28 cellular contexts compared by ENCODE assay signal in the genomic region with DNA sequence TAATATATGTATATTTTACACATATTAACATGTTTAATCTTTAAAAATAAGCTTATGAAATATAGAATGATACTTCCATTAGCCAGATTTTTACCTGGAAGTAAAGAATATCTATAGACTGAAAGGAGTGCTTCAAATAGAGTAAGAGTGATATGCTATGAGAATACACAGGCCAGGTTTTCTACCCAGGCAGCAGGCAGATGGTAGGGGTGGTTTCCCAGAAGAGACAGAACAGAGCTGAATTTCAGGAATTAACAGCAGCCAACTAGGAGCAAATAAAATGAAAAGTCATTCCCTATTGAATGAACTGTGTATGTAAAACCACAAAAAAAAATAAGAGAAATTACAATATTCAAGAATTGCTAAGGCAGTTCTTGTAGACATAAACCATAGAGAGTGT.
"Had no signal": no experiment of that assay in that cellular context is flagged by ENCODE, and none has a peak within 500 bp of the region (broad histone marks: within the 10 kb centered on the region; RNA-seq: fewer than 3 reads in every experiment).

No MANE protein-coding gene starts in this region.

- H3K9me3 ChIP-seq: ascending aorta, SJSA1, SK-N-SH had no signal

- H3K27me3 ChIP-seq: ascending aorta, cardiac muscle cell, SJSA1 had no signal

- H3K4me1 ChIP-seq: ascending aorta, SJSA1 had no signal

- H3K4me3 ChIP-seq: ascending aorta, cardiac muscle cell, SJSA1 had no signal

- H3K27ac ChIP-seq: ascending aorta, cardiac muscle cell, SJSA1 had no signal

- H3K4me3 Mint-ChIP-seq: activated CD4-positive, alpha-beta T cell treated with anti-CD3 and anti-CD28 coated beads, Interleukin-2, amount 10 ng/mL, durations not matched to agents 24 days and 14 days; activated CD8-positive, alpha-beta T cell treated with anti-CD3 and anti-CD28 coated beads for 36 hours; activated naive CD4-positive, alpha-beta T cell treated with anti-CD3 and anti-CD28 coated beads, Interleukin-2, amount 50 U/mL, for 24 hours; activated naive CD8-positive, alpha-beta T cell treated with anti-CD3 and anti-CD28 coated beads, Interleukin-2, amount 10 ng/mL, durations not matched to agents 7 days and 5 days; activated T-cell treated with anti-CD3 and anti-CD28 coated beads, Interleukin-2, amount 50 U/mL, for 72 hours; activated T-helper 17 cell treated with anti-CD3 and anti-CD28 coated beads, Interleukin-2, amount 50 U/mL, for 72 hours; central memory CD8-positive, alpha-beta T cell; T-helper 1 cell treated with Interleukin-12 subunit alpha and Interleukin-12 subunit beta and Interleukin-4 antibody, amounts not matched to agents 30 μg/mL and 1 μg/mL, for 36 hours; T-helper 2 cell treated with Interferon-gamma antibody and Interleukin-4, amounts not matched to agents 5 μg/mL and 100 μg/mL, for 36 hours had no signal

- H3K27ac Mint-ChIP-seq: activated CD4-positive, alpha-beta T cell treated with anti-CD3 and anti-CD28 coated beads, Interleukin-2, amount 10 ng/mL, durations not matched to agents 24 days and 14 days; activated CD8-positive, alpha-beta T cell treated with anti-CD3 and anti-CD28 coated beads for 36 hours; activated naive CD4-positive, alpha-beta T cell treated with anti-CD3 and anti-CD28 coated beads, Interleukin-2, amount 50 U/mL, for 24 hours; activated naive CD8-positive, alpha-beta T cell treated with anti-CD3 and anti-CD28 coated beads, Interleukin-2, amount 10 ng/mL, durations not matched to agents 7 days and 5 days; activated T-cell treated with anti-CD3 and anti-CD28 coated beads, Interleukin-2, amount 50 U/mL, for 72 hours; activated T-helper 17 cell treated with anti-CD3 and anti-CD28 coated beads, Interleukin-2, amount 50 U/mL, for 72 hours; T-helper 1 cell treated with Interleukin-12 subunit alpha and Interleukin-12 subunit beta and Interleukin-4 antibody, amounts not matched to agents 30 μg/mL and 1 μg/mL, for 36 hours; T-helper 2 cell treated with Interferon-gamma antibody and Interleukin-4, amounts not matched to agents 5 μg/mL and 100 μg/mL, for 36 hours had no signal

- H3K4me1 Mint-ChIP-seq: activated CD4-positive, alpha-beta T cell treated with anti-CD3 and anti-CD28 coated beads, Interleukin-2, amount 10 ng/mL, durations not matched to agents 24 days and 14 days; activated naive CD4-positive, alpha-beta T cell treated with anti-CD3 and anti-CD28 coated beads, Interleukin-2, amount 50 U/mL, for 24 hours; activated naive CD8-positive, alpha-beta T cell treated with anti-CD3 and anti-CD28 coated beads, Interleukin-2, amount 10 ng/mL, durations not matched to agents 7 days and 5 days; activated T-helper 17 cell treated with anti-CD3 and anti-CD28 coated beads, Interleukin-2, amount 50 U/mL, for 72 hours; central memory CD8-positive, alpha-beta T cell had no signal

- H3K36me3 Mint-ChIP-seq: activated naive CD4-positive, alpha-beta T cell treated with anti-CD3 and anti-CD28 coated beads, Interleukin-2, amount 50 U/mL, for 24 hours; activated naive CD8-positive, alpha-beta T cell treated with anti-CD3 and anti-CD28 coated beads, Interleukin-2, amount 10 ng/mL, durations not matched to agents 7 days and 5 days had no signal

- H3K9me3 Mint-ChIP-seq: activated CD4-positive, alpha-beta T cell treated with anti-CD3 and anti-CD28 coated beads, Interleukin-2, amount 10 ng/mL, durations not matched to agents 24 days and 14 days; T-helper 1 cell treated with Interleukin-12 subunit alpha and Interleukin-12 subunit beta and Interleukin-4 antibody, amounts not matched to agents 30 μg/mL and 1 μg/mL, for 36 hours had no signal

- ATAC-seq: activated CD8-positive, alpha-beta T cell treated with anti-CD3 and anti-CD28 coated beads for 36 hours; activated T-cell treated with anti-CD3 and anti-CD28 coated beads, Interleukin-2, amount 50 U/mL, for 72 hours; activated T-helper 17 cell treated with anti-CD3 and anti-CD28 coated beads, Interleukin-2, amount 50 U/mL, for 72 hours; Panc1 had no signal

- H3K9me2 ChIP-seq: SK-N-SH had no signal

- H3K27me3 Mint-ChIP-seq: activated CD4-positive, alpha-beta T cell treated with anti-CD3 and anti-CD28 coated beads, Interleukin-2, amount 10 ng/mL, durations not matched to agents 24 days and 14 days; activated CD8-positive, alpha-beta T cell treated with anti-CD3 and anti-CD28 coated beads for 36 hours; activated naive CD4-positive, alpha-beta T cell treated with anti-CD3 and anti-CD28 coated beads, Interleukin-2, amount 50 U/mL, for 24 hours; activated naive CD8-positive, alpha-beta T cell treated with anti-CD3 and anti-CD28 coated beads, Interleukin-2, amount 10 ng/mL, durations not matched to agents 7 days and 5 days; activated T-helper 17 cell treated with anti-CD3 and anti-CD28 coated beads, Interleukin-2, amount 50 U/mL, for 72 hours; central memory CD8-positive, alpha-beta T cell had no signal

- H3K4me2 ChIP-seq: SK-N-SH had no signal

- H3K9ac ChIP-seq: SK-N-SH had no signal

- H3K36me3 ChIP-seq: ascending aorta, cardiac muscle cell, SJSA1 had no signal

- DNase-seq: activated CD4-positive, alpha-beta T cell treated with anti-CD3 and anti-CD28 coated beads, Interleukin-2, amount 10 ng/mL, durations not matched to agents 24 days and 14 days; activated CD4-positive, alpha-beta T cell treated with anti-CD3 and anti-CD28 coated beads, Interleukin-2, amount 50 U/mL, for 4 hours; activated CD8-positive, alpha-beta T cell treated with anti-CD3 and anti-CD28 coated beads for 36 hours; activated effector memory CD4-positive, alpha-beta T cell treated with anti-CD3 and anti-CD28 coated beads, Interleukin-2, amount 50 U/mL, for 16 hours; activated naive CD4-positive, alpha-beta T cell treated with Interleukin-2 at 50 U/mL for 16 hours; activated naive CD8-positive, alpha-beta T cell treated with anti-CD3 and anti-CD28 coated beads, Interleukin-2, amount 10 ng/mL, durations not matched to agents 7 days and 5 days; activated T-cell treated with anti-CD3 and anti-CD28 coated beads, Interleukin-2, amount 50 U/mL, for 1 hour; activated T-cell treated with anti-CD3 and anti-CD28 coated beads, Interleukin-2, amount 50 U/mL, for 72 hours; amygdala; Karpas-422; NCI-H1105; NCI-H1436; NCI-H187; NCI-H2029 treated with DMSO at 0.1 percent for 48 hours; NCI-H2107; NCI-H226; NCI-H524 treated with DMSO at 0.1 percent for 48 hours; SHP77 treated with DMSO at 0.1 percent for 48 hours; SK-N-SH had no signal
